Comparison of ENCODE assay signal across 8 cellular contexts in the genomic region with DNA sequence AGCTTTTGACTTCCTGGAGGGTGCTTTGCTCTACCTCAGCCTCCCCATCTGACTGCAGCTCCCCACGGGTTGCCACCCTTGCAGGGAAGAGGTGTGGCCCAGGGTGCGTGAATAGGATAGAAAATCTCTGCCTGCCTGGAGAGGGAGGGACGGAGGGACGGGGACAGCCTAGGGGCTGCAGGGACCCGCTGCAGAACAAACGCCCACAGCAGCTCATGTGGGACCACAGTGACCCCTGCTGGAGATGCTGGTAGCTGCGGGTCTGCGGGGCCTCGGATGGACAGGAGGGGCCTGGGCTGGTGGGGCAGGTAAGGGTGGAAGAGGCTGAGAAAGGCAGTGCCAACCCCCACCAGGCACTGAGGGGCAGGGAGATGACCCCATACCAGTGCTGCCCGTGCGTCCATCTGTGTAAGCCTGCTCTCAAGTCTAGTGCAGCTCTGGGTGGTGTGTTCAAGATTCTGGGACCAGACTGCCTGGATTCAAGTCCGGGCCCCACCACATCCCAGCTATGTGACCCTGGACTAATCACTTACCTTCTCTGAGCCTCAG. TPM values are rescaled to one million over a fixed set of nuclear protein-coding genes. Genes with fewer than 3 reads are reported as not detected.
A peak's percentile ranks its signal among the peaks of the same experiment; 100 is the strongest.
DNase-seq lines count a peak whose midpoint lies in the region; ATAC-seq and TF ChIP-seq lines count a peak whose summit lies in the region.

No MANE protein-coding gene starts in this region.

- no peaks in the 10 kb centered on the region for H3K9me3 Mint-ChIP-seq in effector memory CD8-positive, alpha-beta T cell
- H3K9me3 Mint-ChIP-seq in mesothelial cell of epicardium: no peaks in the 10 kb centered on the region

- peaks cover 6% of the 10 kb centered on the region in 2 donors for H3K4me1 Mint-ChIP-seq in effector memory CD8-positive, alpha-beta T cell (ENCODE audit: low read depth in 2 of 2)
- peaks cover 13% of the 10 kb centered on the region for H3K4me1 Mint-ChIP-seq in mesothelial cell of epicardium

- H3K4me3 Mint-ChIP-seq in effector memory CD8-positive, alpha-beta T cell: no peak overlapping the region
- H3K4me3 Mint-ChIP-seq in mesothelial cell of epicardium: peak overlapping the region; percentile 36

- peak; percentile 51 for ATAC-seq in GM18907 (IDR thresholded peaks at IDR 0.05; ENCODE audit: unreplicated experiment)
- peak; percentile 73 for ATAC-seq in effector memory CD8-positive, alpha-beta T cell (replicated peaks)
- no peak for ATAC-seq in GM18909 (IDR thresholded peaks at IDR 0.05; ENCODE audit: poor library complexity, unreplicated experiment)

- DNase-seq in AG08395 (ENCODE audit: low spot score): peak; percentile 78
- peak; percentile 29 for DNase-seq in NCI-H510A (lab: John Stamatoyannopoulos, UW)
- peak; percentile 22 to 43 for DNase-seq in activated CD8-positive, alpha-beta memory T cell treated with anti-CD3 and anti-CD28 coated beads for 1 hour (ENCODE audit: extremely low read depth in 1 of 2, low read depth in 1 of 2)
- DNase-seq in effector memory CD8-positive, alpha-beta T cell: peak; percentile 56 to 72 (median 64)
- DNase-seq in mesothelial cell of epicardium (ENCODE audit: low spot score in 2 of 2, unreplicated experiment in 2 of 2): peak; percentile 73 to 94
- peak; percentile 58 for DNase-seq in stimulated activated CD8-positive, alpha-beta memory T cell treated with anti-CD3 and anti-CD28 coated beads, Interleukin-4, amount 100 ng/mL, for 24 hours (ENCODE audit: low read depth)

- peak; percentile 87 for TF ChIP-seq CTCF in mesothelial cell of epicardium (IDR thresholded peaks at IDR 0.05; ENCODE audit: unreplicated experiment)

- H3K36me3 Mint-ChIP-seq in effector memory CD8-positive, alpha-beta T cell (ENCODE audit: insufficient read depth): no peaks in the 10 kb centered on the region
- no peaks in the 10 kb centered on the region for H3K36me3 Mint-ChIP-seq in mesothelial cell of epicardium

- no peak overlapping the region for H3K27ac Mint-ChIP-seq in effector memory CD8-positive, alpha-beta T cell
- no peak overlapping the region for H3K27ac Mint-ChIP-seq in mesothelial cell of epicardium

- H3K27me3 Mint-ChIP-seq in effector memory CD8-positive, alpha-beta T cell: peaks cover 7 to 23% of the 10 kb centered on the region in 2 donors
- H3K27me3 Mint-ChIP-seq in mesothelial cell of epicardium (ENCODE audit: low read depth): no peaks in the 10 kb centered on the region

RNA-seq across cellular contexts. Expression of a gene that starts 39.4 kb away (rescaled TPM):
- 3.3 to 4.4 TPM (median 3.6 TPM) in 3 replicates for total RNA-seq in mesothelial cell of epicardium

RNA-seq across cellular contexts. Expression of a gene that starts 56.0 kb away (rescaled TPM):
- 32.4 to 35.7 TPM (median 35.3 TPM) in 3 replicates for total RNA-seq in mesothelial cell of epicardium

Comparison
In these comparisons a context has a peak if more than half of its experiments do, and no peak if none do; other contexts are left out.
1. DNase-seq: peak in every context shown above with its lines; median percentile 84 in mesothelial cell of epicardium; 78 in AG08395; 64 in effector memory CD8-positive, alpha-beta T cell; 58 in stimulated activated CD8-positive, alpha-beta memory T cell treated with anti-CD3 and anti-CD28 coated beads, Interleukin-4, amount 100 ng/mL, for 24 hours; 32 in activated CD8-positive, alpha-beta memory T cell treated with anti-CD3 and anti-CD28 coated beads for 1 hour; 29 in NCI-H510A.